Comparison of ENCODE assay signal across 17 cellular contexts in the genomic region with DNA sequence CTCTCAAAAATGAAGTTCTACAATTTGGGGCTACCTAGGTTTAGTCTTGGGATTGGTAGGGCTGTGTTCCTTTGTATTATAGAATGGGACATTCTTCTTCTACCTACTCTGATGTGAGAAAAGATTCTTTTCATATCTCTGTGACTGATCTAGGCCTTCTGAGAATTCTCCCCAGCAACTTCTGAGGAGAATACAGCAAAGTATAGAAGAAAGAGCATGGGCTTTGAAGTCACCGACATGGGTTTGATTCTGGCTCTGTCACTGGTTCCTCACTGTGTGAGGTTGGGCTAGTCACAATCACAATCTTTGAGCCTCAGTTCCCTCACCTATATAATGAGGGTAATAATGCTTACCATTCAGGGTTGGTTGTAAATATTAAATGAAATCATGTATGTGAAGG. TPM values are rescaled to one million over a fixed set of nuclear protein-coding genes. Genes with fewer than 3 reads are reported as not detected.
DNase-seq lines count a peak whose midpoint lies in the region; ATAC-seq and TF ChIP-seq lines count a peak whose summit lies in the region.
"Had no signal": no experiment of that assay in that cellular context is flagged by ENCODE, and none has a peak within 500 bp of the region (broad histone marks: within the 10 kb centered on the region; RNA-seq: fewer than 3 reads in every experiment).

No MANE protein-coding gene starts in this region.

- intact Hi-C loops in heart right ventricle (cut with DNase I): no loop called here
- intact Hi-C loops in cardiac septum (cut with DNase I): no loop called here

- no peak overlapping the region for H3K4ac ChIP-seq in mesenchymal stem cell (ENCODE audit: low read depth in 1 of 2, low read length in 2 of 2)

- DNase-seq in heart right ventricle: no peak
- no peak for DNase-seq in cardiac septum (ENCODE audit: low spot score)
- DNase-seq in activated CD8-positive, alpha-beta T cell treated with anti-CD3 and anti-CD28 coated beads, Interleukin-2, amount 10 ng/mL, durations not matched to agents 7 days and 5 days: no peak
- no peak for DNase-seq in mesenchymal stem cell
- DNase-seq in type B pancreatic cell (ENCODE audit: extremely low spot score, unreplicated experiment): no peak
- no peak for DNase-seq in tibial nerve (ENCODE audit: low spot score in 2 of 2)
- DNase-seq: colonic mucosa; MG63; NCI-H2107; NK-92 treated with Interleukin-12 subunit alpha and Interleukin-12 subunit beta, amount 100 ng/mL, for 24 hours; stimulated activated CD4-positive, alpha-beta T cell treated with anti-CD3 and anti-CD28 coated beads, Interleukin-2, amount 100 ng/mL, for 24 hours had no signal

- CTCF ChIA-PET in activated CD8-positive, alpha-beta T cell treated with anti-CD3 and anti-CD28 coated beads, Interleukin-2, amount 10 ng/mL, durations not matched to agents 7 days and 5 days (lab: Charles Lee): interaction anchor here (0.7 to 9.8 kb wide), 5 partner anchors 5 to 60 kb away, joined by 3 to 106 read pairs (median 6); a partner anchor contains a TSS

- no peak overlapping the region for H2AFZ ChIP-seq in mesenchymal stem cell (ENCODE audit: low read depth, low read length)

- no peak for TF ChIP-seq EP300 in tibial nerve (IDR thresholded peaks at IDR 0.05)

- no peak overlapping the region for H2AK5ac ChIP-seq in mesenchymal stem cell (ENCODE audit: low read length, severe bottlenecking)

- H3K9me3 Mint-ChIP-seq in activated CD8-positive, alpha-beta T cell treated with anti-CD3 and anti-CD28 coated beads, Interleukin-2, amount 10 ng/mL, durations not matched to agents 7 days and 5 days (ENCODE audit: insufficient read depth): no peaks in the 10 kb centered on the region
- H3K9me3 Mint-ChIP-seq in type B pancreatic cell: no peaks in the 10 kb centered on the region

- peaks cover 74% of the 10 kb centered on the region for H3K4me1 Mint-ChIP-seq in activated CD8-positive, alpha-beta T cell treated with anti-CD3 and anti-CD28 coated beads, Interleukin-2, amount 10 ng/mL, durations not matched to agents 7 days and 5 days (ENCODE audit: low read depth)
- H3K4me1 Mint-ChIP-seq in type B pancreatic cell (ENCODE audit: unreplicated experiment): peaks cover 32% of the 10 kb centered on the region

- no peak overlapping the region for H2BK5ac ChIP-seq in mesenchymal stem cell (ENCODE audit: low read depth, low read length, poor library complexity, severe bottlenecking)

- peaks cover 33% of the 10 kb centered on the region for H3K36me3 Mint-ChIP-seq in activated CD8-positive, alpha-beta T cell treated with anti-CD3 and anti-CD28 coated beads, Interleukin-2, amount 10 ng/mL, durations not matched to agents 7 days and 5 days (ENCODE audit: low read depth)
- H3K36me3 Mint-ChIP-seq in type B pancreatic cell: peaks cover 45% of the 10 kb centered on the region

- no peaks in the 10 kb centered on the region for H3K79me1 ChIP-seq in mesenchymal stem cell (replicated peaks; ENCODE audit: low read length, poor library complexity, severe bottlenecking)

- H3K27ac ChIP-seq in heart right ventricle (peak overlapping the region in 6 of 10 donors; percentile 18 to 98 (median 72)), mesenchymal stem cell (ENCODE audit: low read length, poor library complexity, severe bottlenecking) (peak overlapping the region; percentile 12), tibial nerve (peak overlapping the region in 2 of 4 donors; percentile 5 to 65)
- H3K27ac ChIP-seq: SJSA1 had no signal

- no peak overlapping the region for H3K4me2 ChIP-seq in mesenchymal stem cell (ENCODE audit: low read length, poor library complexity, severe bottlenecking)

- peaks cover 20 to 90% (median 72%) of the 10 kb centered on the region in 9 donors for H3K4me1 ChIP-seq in heart right ventricle
- peaks cover 32% of the 10 kb centered on the region for H3K4me1 ChIP-seq in mesenchymal stem cell (ENCODE audit: control insufficient read depth, insufficient read depth, low read depth, low read length)
- peaks cover 0 to 83% (median 37%) of the 10 kb centered on the region in 4 donors for H3K4me1 ChIP-seq in tibial nerve

- H3K27me3 ChIP-seq in heart right ventricle (no peaks in the 10 kb centered on the region), mesenchymal stem cell (ENCODE audit: control insufficient read depth in 1 of 2, insufficient read depth in 1 of 2, low read length in 2 of 2) (no peaks in the 10 kb centered on the region), tibial nerve (no peaks in the 10 kb centered on the region)
- H3K27me3 ChIP-seq: colonic mucosa, MG63, SJSA1 had no signal

- H3K27ac Mint-ChIP-seq in activated CD8-positive, alpha-beta T cell treated with anti-CD3 and anti-CD28 coated beads, Interleukin-2, amount 10 ng/mL, durations not matched to agents 7 days and 5 days: peak overlapping the region; percentile 79
- H3K27ac Mint-ChIP-seq in type B pancreatic cell: peak overlapping the region; percentile 6

- ATAC-seq in heart right ventricle: no peak
- ATAC-seq in activated CD8-positive, alpha-beta T cell treated with anti-CD3 and anti-CD28 coated beads, Interleukin-2, amount 10 ng/mL, durations not matched to agents 7 days and 5 days: peak; percentile 16
- ATAC-seq in HG02610 (IDR thresholded peaks at IDR 0.05; ENCODE audit: unreplicated experiment): no peak
- no peak for ATAC-seq in GM19397 (IDR thresholded peaks at IDR 0.05; ENCODE audit: unreplicated experiment)

- H3K23ac ChIP-seq in mesenchymal stem cell (ENCODE audit: low read length in 2 of 2): no peak overlapping the region

- peak overlapping the region; percentile 20 for H3K9ac ChIP-seq in mesenchymal stem cell (ENCODE audit: low read length)

- no peak overlapping the region for H3K14ac ChIP-seq in mesenchymal stem cell (ENCODE audit: low read length in 2 of 2)

- H3K4me3 ChIP-seq in heart right ventricle: no peak overlapping the region
- H3K4me3 ChIP-seq in mesenchymal stem cell (ENCODE audit: insufficient read depth in 1 of 2, low read depth in 1 of 2, low read length in 2 of 2): no peak overlapping the region
- no peak overlapping the region for H3K4me3 ChIP-seq in tibial nerve
- H3K4me3 ChIP-seq: colonic mucosa, MG63, prostate gland, SJSA1 had no signal

- H3K9me3 ChIP-seq in heart right ventricle (no peaks in the 10 kb centered on the region), mesenchymal stem cell (ENCODE audit: control insufficient read depth, low read length) (no peaks in the 10 kb centered on the region), tibial nerve (no peaks in the 10 kb centered on the region)
- H3K9me3 ChIP-seq: colonic mucosa, MG63, prostate gland, SJSA1 had no signal

- no peak overlapping the region for H4K91ac ChIP-seq in mesenchymal stem cell (ENCODE audit: low read length)

- POLR2A ChIA-PET in activated CD8-positive, alpha-beta T cell treated with anti-CD3 and anti-CD28 coated beads, Interleukin-2, amount 10 ng/mL, durations not matched to agents 7 days and 5 days (lab: Charles Lee): interaction anchor here (4.9 kb wide), 1 partner anchor 11 kb away, joined by 48 read pairs; a partner anchor contains a TSS

- no peak for TF ChIP-seq POLR2A in tibial nerve (IDR thresholded peaks at IDR 0.05)

- H4K8ac ChIP-seq in mesenchymal stem cell (ENCODE audit: low read length): no peak overlapping the region

- H3K27me3 Mint-ChIP-seq in activated CD8-positive, alpha-beta T cell treated with anti-CD3 and anti-CD28 coated beads, Interleukin-2, amount 10 ng/mL, durations not matched to agents 7 days and 5 days (ENCODE audit: low read depth): no peaks in the 10 kb centered on the region
- H3K27me3 Mint-ChIP-seq in type B pancreatic cell: no peaks in the 10 kb centered on the region

- WGBS in heart right ventricle, 2 donors: 64 to 74% methylated on average over 1 of the region's 1 CpG
- WGBS in mesenchymal stem cell: 88% methylated on average over 1 of the region's 1 CpG
- 39 to 44% methylated on average over 1 of the region's 1 CpG for WGBS in tibial nerve, 2 donors

- no peak overlapping the region for H3K18ac ChIP-seq in mesenchymal stem cell (ENCODE audit: low read depth in 1 of 2, low read length in 2 of 2)

- peaks cover 0 to 53% (median 21%) of the 10 kb centered on the region in 9 donors for H3K36me3 ChIP-seq in heart right ventricle
- H3K36me3 ChIP-seq in mesenchymal stem cell (ENCODE audit: control insufficient read depth in 1 of 2, insufficient read depth in 2 of 2, low read depth in 1 of 2, low read length in 2 of 2): peaks cover 39 to 51% of the 10 kb centered on the region in 2 experiments
- peaks cover 0 to 34% (median 5%) of the 10 kb centered on the region in 3 donors for H3K36me3 ChIP-seq in tibial nerve
- H3K36me3 ChIP-seq: colonic mucosa had no signal

- no peak for TF ChIP-seq CTCF in heart right ventricle (IDR thresholded peaks at IDR 0.05)
- TF ChIP-seq CTCF in type B pancreatic cell (conservative IDR thresholded peaks at IDR 0.05): no peak
- TF ChIP-seq CTCF in tibial nerve (IDR thresholded peaks at IDR 0.05): no peak

- no peak overlapping the region for H2BK12ac ChIP-seq in mesenchymal stem cell (ENCODE audit: low read length in 2 of 2)

- no peak overlapping the region for H2BK15ac ChIP-seq in mesenchymal stem cell (ENCODE audit: low read depth, poor library complexity, severe bottlenecking)

- H3K4me3 Mint-ChIP-seq in activated CD8-positive, alpha-beta T cell treated with anti-CD3 and anti-CD28 coated beads, Interleukin-2, amount 10 ng/mL, durations not matched to agents 7 days and 5 days: no peak overlapping the region
- H3K4me3 Mint-ChIP-seq in type B pancreatic cell: peak overlapping the region; percentile 37

- H2BK120ac ChIP-seq in mesenchymal stem cell (ENCODE audit: low read depth, low read length): no peak overlapping the region

RNA-seq across cellular contexts. Expression of a gene that starts 5.0 kb away (rescaled TPM):
- total RNA-seq in heart right ventricle (10 to 100 TPM; 54.7 to 96.7 (median 65.8) TPM), cardiac septum (76.9 TPM), type B pancreatic cell (ENCODE audit: low replicate concordance) (131 and 139 TPM in 2 replicates), tibial nerve (100 to 1,000 TPM in 3 of 4 donors, 10 to 100 TPM in 1; 92.2 to 260 (median 123) TPM)
- 10 to 100 TPM; 48.7 to 92.5 TPM for polyA plus RNA-seq in heart right ventricle
- 10 to 100 TPM; 21.6 to 24.5 TPM for total RNA-seq in activated CD8-positive, alpha-beta T cell treated with anti-CD3 and anti-CD28 coated beads, Interleukin-2, amount 10 ng/mL, durations not matched to agents 7 days and 5 days
- 119 TPM for polyA plus RNA-seq in mesenchymal stem cell (2013, experiment 1 of 2)
- polyA plus RNA-seq in mesenchymal stem cell (2013, experiment 2 of 2): 111 TPM

RNA-seq across cellular contexts. Expression of a gene that starts 10.8 kb away (rescaled TPM):
- not detected for total RNA-seq in heart right ventricle
- not detected for polyA plus RNA-seq in heart right ventricle
- total RNA-seq in cardiac septum: not detected
- total RNA-seq in activated CD8-positive, alpha-beta T cell treated with anti-CD3 and anti-CD28 coated beads, Interleukin-2, amount 10 ng/mL, durations not matched to agents 7 days and 5 days: not detected
- polyA plus RNA-seq in mesenchymal stem cell (2013, experiment 1 of 2): not detected
- not detected for polyA plus RNA-seq in mesenchymal stem cell (2013, experiment 2 of 2)
- not detected in 2 replicates for total RNA-seq in type B pancreatic cell (ENCODE audit: low replicate concordance)
- total RNA-seq in tibial nerve: not detected
- total RNA-seq: colonic mucosa, fibroblast of lung, prostate gland, SJSA1 had no signal
- polyA plus RNA-seq: BJ, fibroblast of lung had no signal

RNA-seq across cellular contexts. Expression of a gene that starts 11.1 kb away (rescaled TPM):
- total RNA-seq in heart right ventricle (100 to 1,000 TPM; 134 to 213 (median 167) TPM), cardiac septum (162 TPM), type B pancreatic cell (ENCODE audit: low replicate concordance) (220 and 275 TPM in 2 replicates), tibial nerve (100 to 1,000 TPM; 569 to 764 (median 665) TPM)
- polyA plus RNA-seq in heart right ventricle: 100 to 1,000 TPM; 182 to 654 TPM
- 100 to 1,000 TPM; 184 to 185 TPM for total RNA-seq in activated CD8-positive, alpha-beta T cell treated with anti-CD3 and anti-CD28 coated beads, Interleukin-2, amount 10 ng/mL, durations not matched to agents 7 days and 5 days
- 186 TPM for polyA plus RNA-seq in mesenchymal stem cell (2013, experiment 1 of 2)
- polyA plus RNA-seq in mesenchymal stem cell (2013, experiment 2 of 2): 188 TPM

RNA-seq across cellular contexts. Expression of a gene that starts 18.4 kb away (rescaled TPM):
- total RNA-seq in heart right ventricle: 10 to 100 TPM in 8 of 10 donors, 1 to 10 TPM in 2; 6.3 to 68.4 (median 14.4) TPM
- polyA plus RNA-seq in heart right ventricle: 10 to 100 TPM; 19.2 to 19.3 TPM
- 29.7 TPM for total RNA-seq in cardiac septum
- total RNA-seq in activated CD8-positive, alpha-beta T cell treated with anti-CD3 and anti-CD28 coated beads, Interleukin-2, amount 10 ng/mL, durations not matched to agents 7 days and 5 days: 100 to 1,000 TPM; 133 to 141 TPM
- polyA plus RNA-seq in mesenchymal stem cell (2013, experiment 1 of 2): 22.7 TPM
- 20.2 TPM for polyA plus RNA-seq in mesenchymal stem cell (2013, experiment 2 of 2)
- 32.2 and 33.1 TPM in 2 replicates for total RNA-seq in type B pancreatic cell (ENCODE audit: low replicate concordance)
- total RNA-seq in tibial nerve: 10 to 100 TPM; 14.0 to 25.8 (median 15.9) TPM

RNA-seq across cellular contexts. Expression of a gene that starts 18.4 kb away (rescaled TPM):
- total RNA-seq in heart right ventricle (10 to 100 TPM in 2 of 10 donors, 1 to 10 TPM in 8; 2.9 to 32.5 (median 5.3) TPM), cardiac septum (7.0 TPM), type B pancreatic cell (ENCODE audit: low replicate concordance) (15.6 and 61.0 TPM in 2 replicates), tibial nerve (10 to 100 TPM; 11.9 to 31.5 (median 20.8) TPM)
- polyA plus RNA-seq in heart right ventricle: 10 to 100 TPM in 1 of 2 donors, 1 to 10 TPM in 1; 8.1 to 12.1 TPM
- 100 to 1,000 TPM; 354 to 397 TPM for total RNA-seq in activated CD8-positive, alpha-beta T cell treated with anti-CD3 and anti-CD28 coated beads, Interleukin-2, amount 10 ng/mL, durations not matched to agents 7 days and 5 days
- 0.73 TPM for polyA plus RNA-seq in mesenchymal stem cell (2013, experiment 1 of 2)
- 1.2 TPM for polyA plus RNA-seq in mesenchymal stem cell (2013, experiment 2 of 2)
- total RNA-seq: fibroblast of lung, SJSA1 had no signal
